Comparison of ENCODE assay signal across 8 cellular contexts in the genomic region with DNA sequence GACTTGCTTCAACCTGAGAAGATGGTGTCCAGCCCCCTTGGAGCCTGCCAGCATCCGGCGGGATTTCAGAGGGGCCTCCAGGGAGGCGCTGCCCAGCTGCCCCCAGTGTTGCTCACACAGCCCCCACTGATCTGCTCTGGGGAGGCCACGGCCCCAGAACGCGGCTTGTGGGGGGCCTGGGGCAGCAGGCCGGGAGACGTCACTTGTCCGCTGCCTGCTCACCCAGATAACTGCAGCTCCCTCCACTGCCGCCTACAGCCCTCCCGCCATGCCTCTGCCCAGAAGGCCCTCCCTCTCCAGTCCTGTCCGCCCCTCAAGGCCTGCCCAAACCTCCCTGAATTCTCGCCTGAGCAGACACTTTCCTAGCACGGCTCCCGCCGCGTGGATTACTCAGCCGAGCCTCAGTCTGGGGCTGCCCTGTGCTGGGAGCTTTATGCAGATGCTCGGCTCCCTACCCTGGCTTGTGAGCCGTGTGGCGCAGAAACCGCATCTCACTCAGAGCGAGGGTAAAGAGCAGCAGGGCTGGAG. TPM values are rescaled to one million over a fixed set of nuclear protein-coding genes. Genes with fewer than 3 reads are reported as not detected.
DNase-seq lines count a peak whose midpoint lies in the region; ATAC-seq and TF ChIP-seq lines count a peak whose summit lies in the region.

No MANE protein-coding gene starts in this region.

- no peak for TF ChIP-seq CTCF in HFF-Myc (IDR thresholded peaks at IDR 0.05; ENCODE audit: low read depth, low read length, missing control alignments)

- ATAC-seq in GM19035 (IDR thresholded peaks at IDR 0.05; ENCODE audit: unreplicated experiment) (no peak), HG03139 (IDR thresholded peaks at IDR 0.05; ENCODE audit: unreplicated experiment) (no peak)

- intact Hi-C loops in posterior vena cava (cut with DNase I): loop anchor here in 1 of 2 donors (10.0 kb wide), 1 partner anchor 211 kb away; a partner anchor contains a TSS

- no peak for DNase-seq in HFF-Myc (ENCODE audit: extremely low read depth, low read depth)
- DNase-seq in activated CD4-positive, alpha-beta T cell treated with anti-CD3 and anti-CD28 coated beads, Interleukin-2, amount 50 U/mL, for 24 hours (ENCODE audit: low read depth in 1 of 2, low spot score in 1 of 2): peak; percentile 7 to 52
- peak; percentile 55 for DNase-seq in fibroblast of gingiva (ENCODE audit: low read depth)
- DNase-seq in posterior vena cava (ENCODE audit: low spot score): peak; percentile 87
- DNase-seq in effector CD8-positive, alpha-beta T cell (lab: John Stamatoyannopoulos, UW): no peak
- DNase-seq in NCI-H1694 treated with DMSO at 0.1 percent for 48 hours (lab: John Stamatoyannopoulos, UW): no peak

- H3K4me3 ChIP-seq in HFF-Myc (replicated peaks; ENCODE audit: low read depth, low read length): peak overlapping the region; percentile 83

RNA-seq across cellular contexts. Expression of a gene that starts 17.2 kb away (rescaled TPM):
- 1 to 10 TPM; 1.5 to 1.9 TPM for total RNA-seq in posterior vena cava

RNA-seq across cellular contexts. Expression of a gene that starts 19.1 kb away (rescaled TPM):
- total RNA-seq in posterior vena cava: 10 to 100 TPM; 10.9 to 12.4 TPM

RNA-seq across cellular contexts. Expression of a gene that starts 42.0 kb away (rescaled TPM):
- total RNA-seq in posterior vena cava: 100 to 1,000 TPM; 263 to 283 TPM

Comparison
In these comparisons a context has a peak if more than half of its experiments do, and no peak if none do; other contexts are left out.
1. DNase-seq: peak in activated CD4-positive, alpha-beta T cell treated with anti-CD3 and anti-CD28 coated beads, Interleukin-2, amount 50 U/mL, for 24 hours (2 of 2), fibroblast of gingiva (single experiment) and posterior vena cava (single experiment); none in HFF-Myc (single experiment), effector CD8-positive, alpha-beta T cell (single experiment) and NCI-H1694 treated with DMSO at 0.1 percent for 48 hours (single experiment).